9 cellular contexts compared by ENCODE assay signal in the genomic region with DNA sequence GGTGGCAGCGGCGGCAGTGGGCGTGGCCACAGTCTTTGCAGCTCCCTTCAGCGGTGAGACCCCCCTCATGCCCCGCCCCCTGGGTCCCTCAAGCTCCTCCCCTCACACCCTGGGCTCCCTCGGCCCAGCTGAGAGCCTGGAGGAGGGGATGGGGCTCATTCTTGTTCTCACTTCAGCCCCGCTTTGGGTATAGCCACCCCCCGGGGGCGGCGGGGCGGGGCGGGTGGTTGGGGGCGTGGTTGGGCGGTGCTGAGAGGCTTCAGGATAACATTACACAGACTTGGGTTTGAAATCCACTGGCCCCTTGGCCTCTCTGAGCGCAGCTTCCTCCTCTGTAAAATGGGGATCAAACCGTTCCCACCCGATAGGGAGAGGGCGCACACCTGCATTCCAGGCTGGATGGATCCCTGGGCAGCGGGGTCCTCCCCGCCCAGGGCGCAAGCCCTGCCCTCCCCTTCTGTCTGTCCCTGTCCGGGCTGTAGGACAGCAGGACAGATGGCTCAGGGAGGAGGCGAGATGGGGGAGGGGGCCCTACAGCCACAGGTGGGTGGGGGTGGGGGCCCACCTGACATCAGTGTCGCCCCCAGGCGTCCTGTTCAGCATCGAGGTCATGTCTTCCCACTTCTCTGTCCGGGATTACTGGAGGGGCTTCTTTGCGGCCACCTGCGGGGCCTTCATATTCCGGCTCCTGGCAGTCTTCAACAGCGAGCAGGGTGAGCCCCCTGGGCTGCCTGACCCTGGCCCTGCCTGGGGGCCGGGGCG. TPM values are rescaled to one million over a fixed set of nuclear protein-coding genes. Genes with fewer than 3 reads are reported as not detected.
DNase-seq lines count a peak whose midpoint lies in the region; ATAC-seq and TF ChIP-seq lines count a peak whose summit lies in the region.
"Had no signal": no experiment of that assay in that cellular context is flagged by ENCODE, and none has a peak within 500 bp of the region (broad histone marks: within the 10 kb centered on the region; RNA-seq: fewer than 3 reads in every experiment).

No MANE protein-coding gene starts in this region.

- intact Hi-C loops in body of pancreas (cut with DNase I), result no loop called here
- intact Hi-C loops in activated T-helper 2 cell treated with anti-CD3 and anti-CD28 coated beads, Interferon-gamma antibody, Interleukin-2, Interleukin-4, amounts not matched to agents 10 μg/mL and 5 μg/mL and 100 μg/mL, durations not matched to agents 14 hours and 24 hours and 36 hours (cut with micrococcal nuclease), result no loop called here

- no peak overlapping the region for H3K27ac Mint-ChIP-seq in neural progenitor cell
- H3K27ac Mint-ChIP-seq in activated T-helper 2 cell treated with anti-CD3 and anti-CD28 coated beads, Interferon-gamma antibody, Interleukin-2, Interleukin-4, amounts not matched to agents 10 μg/mL and 5 μg/mL and 100 μg/mL, durations not matched to agents 14 hours and 24 hours and 36 hours, result no peak overlapping the region

- H3K27me3 ChIP-seq in BE2C (no peaks in the 10 kb centered on the region), body of pancreas (no peaks in the 10 kb centered on the region), neural progenitor cell (peaks cover 23% of the 10 kb centered on the region)

- H3K9me3 Mint-ChIP-seq in neural progenitor cell, result no peaks in the 10 kb centered on the region
- no peaks in the 10 kb centered on the region for H3K9me3 Mint-ChIP-seq in activated T-helper 2 cell treated with anti-CD3 and anti-CD28 coated beads, Interferon-gamma antibody, Interleukin-2, Interleukin-4, amounts not matched to agents 10 μg/mL and 5 μg/mL and 100 μg/mL, durations not matched to agents 14 hours and 24 hours and 36 hours

- H3K79me2 ChIP-seq in neural progenitor cell (ENCODE audit: low read depth), result no peaks in the 10 kb centered on the region

- peak overlapping the region; percentile 58 for H3K4me3 Mint-ChIP-seq in neural progenitor cell
- no peak overlapping the region for H3K4me3 Mint-ChIP-seq in activated T-helper 2 cell treated with anti-CD3 and anti-CD28 coated beads, Interferon-gamma antibody, Interleukin-2, Interleukin-4, amounts not matched to agents 10 μg/mL and 5 μg/mL and 100 μg/mL, durations not matched to agents 14 hours and 24 hours and 36 hours (ENCODE audit: low read depth)

- no peak overlapping the region for H3K9ac ChIP-seq in neural progenitor cell

- peak overlapping the region; percentile 50 for H2AFZ ChIP-seq in neural progenitor cell (replicated peaks)

- no peak for TF ChIP-seq CTCF in BE2C (IDR thresholded peaks at IDR 0.05; ENCODE audit: low read depth, low read length)
- no peak for TF ChIP-seq CTCF in body of pancreas (IDR thresholded peaks at IDR 0.05)
- TF ChIP-seq CTCF in neural progenitor cell (IDR thresholded peaks at IDR 0.05), result no peak

- DNase-seq in BE2C (peak; percentile 69), NCI-H748 (lab: John Stamatoyannopoulos, UW; ENCODE audit: unreplicated experiment) (peak; percentile 70), body of pancreas (peak in 3 of 4 donors; percentile 34 to 36 (median 35)), neural progenitor cell (ENCODE audit: low spot score) (peak; percentile 94), SW480 (ENCODE audit: low spot score) (no peak)
- no peak for DNase-seq in activated T-helper 2 cell treated with anti-CD3 and anti-CD28 coated beads, Interferon-gamma antibody, Interleukin-2, Interleukin-4, amounts not matched to agents 10 μg/mL and 5 μg/mL and 100 μg/mL, durations not matched to agents 14 hours and 24 hours and 36 hours (ENCODE audit: low spot score)

- peak overlapping the region; percentile 76 for H3K4me2 ChIP-seq in neural progenitor cell

- H3K27me3 Mint-ChIP-seq in neural progenitor cell (ENCODE audit: insufficient read depth, low read depth), result peaks cover 13% of the 10 kb centered on the region
- H3K27me3 Mint-ChIP-seq in activated T-helper 2 cell treated with anti-CD3 and anti-CD28 coated beads, Interferon-gamma antibody, Interleukin-2, Interleukin-4, amounts not matched to agents 10 μg/mL and 5 μg/mL and 100 μg/mL, durations not matched to agents 14 hours and 24 hours and 36 hours (ENCODE audit: low read depth), result peaks cover 7% of the 10 kb centered on the region

- no peaks in the 10 kb centered on the region for H4K20me1 ChIP-seq in neural progenitor cell (ENCODE audit: low read depth)

- no peaks in the 10 kb centered on the region for H3K36me3 Mint-ChIP-seq in neural progenitor cell
- no peaks in the 10 kb centered on the region for H3K36me3 Mint-ChIP-seq in activated T-helper 2 cell treated with anti-CD3 and anti-CD28 coated beads, Interferon-gamma antibody, Interleukin-2, Interleukin-4, amounts not matched to agents 10 μg/mL and 5 μg/mL and 100 μg/mL, durations not matched to agents 14 hours and 24 hours and 36 hours (ENCODE audit: low read depth)

- H3K4me1 Mint-ChIP-seq in neural progenitor cell, result peaks cover 4% of the 10 kb centered on the region
- no peaks in the 10 kb centered on the region for H3K4me1 Mint-ChIP-seq in activated T-helper 2 cell treated with anti-CD3 and anti-CD28 coated beads, Interferon-gamma antibody, Interleukin-2, Interleukin-4, amounts not matched to agents 10 μg/mL and 5 μg/mL and 100 μg/mL, durations not matched to agents 14 hours and 24 hours and 36 hours (ENCODE audit: low read depth)

- H3K9me3 ChIP-seq in BE2C (no peaks in the 10 kb centered on the region), body of pancreas (no peaks in the 10 kb centered on the region), neural progenitor cell (ENCODE audit: low read depth) (no peaks in the 10 kb centered on the region)

- ATAC-seq in body of pancreas (peak; percentile 36), GM21526 (IDR thresholded peaks at IDR 0.05; ENCODE audit: low FRiP score, unreplicated experiment) (no peak), GM19035 (IDR thresholded peaks at IDR 0.05; ENCODE audit: unreplicated experiment) (no peak)

- H3K36me3 ChIP-seq in BE2C (no peaks in the 10 kb centered on the region), body of pancreas (replicated peaks in 1 of 2; ENCODE audit: insufficient read depth in 1 of 2, low read depth in 2 of 2) (no peaks in the 10 kb centered on the region), neural progenitor cell (no peaks in the 10 kb centered on the region)

- no peaks in the 10 kb centered on the region for H3F3A ChIP-seq in neural progenitor cell (ENCODE audit: low read depth)

- no peak overlapping the region for H3K4me3 ChIP-seq in BE2C (ENCODE audit: low read depth, low read length)
- no peak overlapping the region for H3K4me3 ChIP-seq in body of pancreas
- H3K4me3 ChIP-seq in neural progenitor cell, result peak overlapping the region; percentile 38

- H3K27ac ChIP-seq in body of pancreas, result no peak overlapping the region
- no peak overlapping the region for H3K27ac ChIP-seq in neural progenitor cell

- H3K4me1 ChIP-seq in BE2C, result no peaks in the 10 kb centered on the region
- H3K4me1 ChIP-seq in body of pancreas, result peaks cover 14% of the 10 kb centered on the region
- H3K4me1 ChIP-seq in neural progenitor cell, result peaks cover 7% of the 10 kb centered on the region

- no peak for TF ChIP-seq POLR2A in body of pancreas (IDR thresholded peaks at IDR 0.05)

- 12 to 29% methylated on average over 11 to 33 of the region's 33 CpGs for WGBS in body of pancreas, 2 donors

RNA-seq across cellular contexts. Expression of gene CLCNKA, which starts 5.1 kb away (rescaled TPM):
- polyA plus RNA-seq in BE2C (2012; ENCODE audit: insufficient read depth, insufficient read length, low read depth), result 0.52 TPM
- total RNA-seq in body of pancreas (1 to 10 TPM; 2.1 to 4.0 TPM), neural progenitor cell (ENCODE audit: low replicate concordance) (not detected in 2 replicates)
- total RNA-seq in activated T-helper 2 cell treated with anti-CD3 and anti-CD28 coated beads, Interferon-gamma antibody, Interleukin-2, Interleukin-4, amounts not matched to agents 10 μg/mL and 5 μg/mL and 100 μg/mL, durations not matched to agents 14 hours and 24 hours and 36 hours, result not detected in 2 replicates

RNA-seq across cellular contexts. Expression of gene HSPB7, which starts 9.1 kb away (rescaled TPM):
- 1.8 TPM for polyA plus RNA-seq in BE2C (2012; ENCODE audit: insufficient read depth, insufficient read length, low read depth)
- total RNA-seq in body of pancreas (10 to 100 TPM in 1 of 2 donors, 1 to 10 TPM in 1; 5.7 to 39.9 TPM), neural progenitor cell (ENCODE audit: low replicate concordance) (not detected in 2 replicates)
- total RNA-seq in activated T-helper 2 cell treated with anti-CD3 and anti-CD28 coated beads, Interferon-gamma antibody, Interleukin-2, Interleukin-4, amounts not matched to agents 10 μg/mL and 5 μg/mL and 100 μg/mL, durations not matched to agents 14 hours and 24 hours and 36 hours, result not detected in 2 replicates

RNA-seq across cellular contexts. Expression of gene CLCNKB, which starts 16.7 kb away (rescaled TPM):
- not detected for polyA plus RNA-seq in BE2C (2012; ENCODE audit: insufficient read depth, insufficient read length, low read depth)
- total RNA-seq in body of pancreas, result 1 to 10 TPM in 1 of 2 donors, not detected in 1; 1.3 TPM
- 0.97 and 2.7 TPM in 2 replicates for total RNA-seq in neural progenitor cell (ENCODE audit: low replicate concordance)
- total RNA-seq in activated T-helper 2 cell treated with anti-CD3 and anti-CD28 coated beads, Interferon-gamma antibody, Interleukin-2, Interleukin-4, amounts not matched to agents 10 μg/mL and 5 μg/mL and 100 μg/mL, durations not matched to agents 14 hours and 24 hours and 36 hours, result not detected in 2 replicates

RNA-seq across cellular contexts. Expression of gene SRARP, which starts 22.9 kb away (rescaled TPM):
- not detected for polyA plus RNA-seq in BE2C (2012; ENCODE audit: insufficient read depth, insufficient read length, low read depth)
- not detected for total RNA-seq in body of pancreas
- not detected in 2 replicates for total RNA-seq in neural progenitor cell (ENCODE audit: low replicate concordance)
- not detected in 2 replicates for total RNA-seq in activated T-helper 2 cell treated with anti-CD3 and anti-CD28 coated beads, Interferon-gamma antibody, Interleukin-2, Interleukin-4, amounts not matched to agents 10 μg/mL and 5 μg/mL and 100 μg/mL, durations not matched to agents 14 hours and 24 hours and 36 hours
- polyA plus RNA-seq: esophagus had no signal

RNA-seq across cellular contexts. Expression of gene FAM131C, which starts 46.5 kb away (rescaled TPM):
- polyA plus RNA-seq in BE2C (2012; ENCODE audit: insufficient read depth, insufficient read length, low read depth), result 4.7 TPM
- total RNA-seq in body of pancreas (1 to 10 TPM in 1 of 2 donors, not detected in 1; 4.2 TPM), neural progenitor cell (ENCODE audit: low replicate concordance) (0.13 and 2.6 TPM in 2 replicates)
- 1.4 and 1.8 TPM in 2 replicates for total RNA-seq in activated T-helper 2 cell treated with anti-CD3 and anti-CD28 coated beads, Interferon-gamma antibody, Interleukin-2, Interleukin-4, amounts not matched to agents 10 μg/mL and 5 μg/mL and 100 μg/mL, durations not matched to agents 14 hours and 24 hours and 36 hours

Comparison
In these comparisons a context has a peak if more than half of its experiments do, and no peak if none do; other contexts are left out.
1. DNase-seq: peak in BE2C (single experiment), NCI-H748 (single experiment), body of pancreas (3 of 4) and neural progenitor cell (single experiment); none in activated T-helper 2 cell treated with anti-CD3 and anti-CD28 coated beads, Interferon-gamma antibody, Interleukin-2, Interleukin-4, amounts not matched to agents 10 μg/mL and 5 μg/mL and 100 μg/mL, durations not matched to agents 14 hours and 24 hours and 36 hours (single experiment) and SW480 (single experiment).